Comparison of ENCODE assay signal across 9 cellular contexts in the genomic region with DNA sequence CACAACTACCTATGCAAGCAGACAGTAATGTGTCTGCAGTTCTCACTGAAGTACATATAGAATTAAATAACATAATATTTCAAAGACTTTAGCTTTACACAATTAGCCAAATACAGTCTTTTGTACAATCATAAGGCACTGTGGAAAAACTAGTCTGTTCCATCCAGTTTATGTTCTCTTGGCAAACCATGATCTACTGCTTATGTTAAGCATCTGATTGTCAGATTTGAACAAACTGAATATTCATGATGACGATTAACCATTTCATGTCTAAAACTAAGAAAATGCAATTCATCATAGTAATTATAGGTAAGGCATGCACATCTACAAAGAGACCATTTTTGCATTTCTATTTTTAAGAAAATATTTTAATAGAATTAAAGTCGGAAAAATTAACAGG. TPM values are rescaled to one million over a fixed set of nuclear protein-coding genes. Genes with fewer than 3 reads are reported as not detected.
A peak's percentile ranks its signal among the peaks of the same experiment; 100 is the strongest.
DNase-seq lines count a peak whose midpoint lies in the region; ATAC-seq, FAIRE-seq and TF ChIP-seq lines count a peak whose summit lies in the region.
"Had no signal": no experiment of that assay in that cellular context is flagged by ENCODE, and none has a peak within 500 bp of the region (broad histone marks: within the 10 kb centered on the region; RNA-seq: fewer than 3 reads in every experiment).

No MANE protein-coding gene starts in this region.

- ATAC-seq in HG02571 (IDR thresholded peaks at IDR 0.05; ENCODE audit: unreplicated experiment), result no peak

- no peak for FAIRE-seq in bronchial epithelial cell (lab: Jason Lieb, UNC)

- DNase-seq in ACHN (peak; percentile 34), HT-29 (ENCODE audit: low spot score) (peak; percentile 73), bronchial epithelial cell (ENCODE audit: low read depth) (peak; percentile 50), lung microvascular endothelial cell (ENCODE audit: low read depth in 2 of 2) (peak; percentile 26 to 53), MV-4-11 (lab: John Stamatoyannopoulos, UW) (no peak), GM10248 (ENCODE audit: extremely low spot score) (no peak), NCI-H1092 treated with DMSO at 0.1 percent for 48 hours (lab: John Stamatoyannopoulos, UW) (no peak)
- DNase-seq: COR-L47 had no signal

- in situ Hi-C loops in ACHN (cut with HindIII; ENCODE audit: low pct_ligation_motif_present, low pct_unique_long_range_greater_than_20kb, low sequenced_read_pairs), result no loop called here

- no peaks in the 10 kb centered on the region for H3K36me3 ChIP-seq in bronchial epithelial cell (ENCODE audit: control insufficient read depth, insufficient read depth, low read length)

- CTCF ChIA-PET in GM10248 (lab: Yijun Ruan, JAX), result no interaction called here

- peak overlapping the region; percentile 66 for H3K4me3 ChIP-seq in bronchial epithelial cell (ENCODE audit: low read depth, low read length)

- TF ChIP-seq CTCF in bronchial epithelial cell (IDR thresholded peaks at IDR 0.05; ENCODE audit: insufficient read depth, low read length, severe bottlenecking) (no peak), GM10248 (IDR thresholded peaks at IDR 0.05; ENCODE audit: control extremely low read depth, extremely low read depth, low read depth, missing control alignments) (no peak)

- H3K27me3 ChIP-seq in bronchial epithelial cell (ENCODE audit: control insufficient read depth, insufficient read depth, low read length), result no peaks in the 10 kb centered on the region

- POLR2A ChIA-PET in GM10248 (lab: Yijun Ruan, JAX), result no interaction called here

RNA-seq across cellular contexts. Expression of a gene that starts 0.8 kb away (rescaled TPM):
- total RNA-seq in HT-29 (2014; rRNA removed; shearing (Covaris generic)), result 7.2 and 9.4 TPM in 2 replicates
- total RNA-seq in bronchial epithelial cell, result 57.7 and 60.3 TPM in 2 replicates
- 21.6 and 56.7 TPM in 2 replicates for total RNA-seq in lung microvascular endothelial cell

Comparison
In these comparisons a context has a peak if more than half of its experiments do, and no peak if none do; other contexts are left out.
1. DNase-seq: peak in ACHN (single experiment), HT-29 (single experiment), bronchial epithelial cell (single experiment) and lung microvascular endothelial cell (2 of 2); none in MV-4-11 (single experiment), GM10248 (single experiment) and NCI-H1092 treated with DMSO at 0.1 percent for 48 hours (single experiment).